In the genomic region with DNA sequence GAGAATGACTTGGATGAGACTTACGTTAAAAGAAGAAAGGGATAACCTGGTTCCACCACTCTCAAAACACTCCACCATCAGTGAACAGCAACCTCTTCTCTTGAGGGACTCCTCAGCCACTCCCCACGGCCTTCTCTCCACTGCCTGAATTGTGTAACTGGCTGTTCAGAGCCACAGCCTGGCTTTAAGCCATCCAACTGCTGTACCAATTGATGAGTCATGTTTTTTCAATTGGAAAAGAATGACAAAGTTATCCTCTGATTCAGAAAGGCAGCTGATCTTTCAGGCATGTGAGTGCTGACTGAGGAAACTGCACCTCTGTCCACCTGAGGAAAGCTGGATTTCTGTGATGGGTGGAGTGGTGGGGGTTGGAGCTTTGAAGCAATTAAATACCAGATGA, we compare ENCODE assay signal across 8 cellular contexts. TPM values are rescaled to one million over a fixed set of nuclear protein-coding genes. Genes with fewer than 3 reads are reported as not detected.
DNase-seq lines count a peak whose midpoint lies in the region; ATAC-seq and TF ChIP-seq lines count a peak whose summit lies in the region.
"Not testable (repeated sequence)": the region's sequence is repeated elsewhere in the genome, so short reads cannot be mapped to it uniquely, and the experiment has no call there.

No MANE protein-coding gene starts in this region.

- not testable (repeated sequence) for H3K4me3 ChIP-seq in RWPE2 (ENCODE audit: severe bottlenecking); epithelial cell of proximal tubule (ENCODE audit: low read depth, low read length); transverse colon

- H3K4me1 ChIP-seq in RWPE2 (ENCODE audit: insufficient read depth, poor library complexity, severe bottlenecking) (peaks cover 13% of the 10 kb centered on the region), transverse colon (peaks cover 6 to 53% (median 25%) of the 10 kb centered on the region in 4 donors)

- WGBS in transverse colon (ENCODE audit: low coverage in 1 of 2), 2 donors = 30% methylated on average over 2 of the region's 2 CpGs; no CpG with 5 or more reads in 1 of the 2 donors

- H3K27ac ChIP-seq in RWPE2 (ENCODE audit: poor library complexity, severe bottlenecking) (peak overlapping the region; percentile 63), transverse colon (peak overlapping the region; percentile 65 to 88 (median 74))

- ATAC-seq in RWPE2 (ENCODE audit: low read depth) = peak; percentile 66
- ATAC-seq in omental fat pad (ENCODE audit: low FRiP score) = peak; percentile 68

- not testable (repeated sequence) for H3K4me3 Mint-ChIP-seq in activated naive CD8-positive, alpha-beta T cell treated with anti-CD3 and anti-CD28 coated beads for 36 hours

- H3K27me3 Mint-ChIP-seq in activated naive CD8-positive, alpha-beta T cell treated with anti-CD3 and anti-CD28 coated beads for 36 hours = not testable (repeated sequence)

- in situ Hi-C loops in transverse colon (cut with MboI; ENCODE audit: low pct_ligation_motif_present in 1 of 4, low pct_unique_long_range_greater_than_20kb in 1 of 4, low sequenced_read_pairs in 3 of 4) = not testable (repeated sequence)

- DNase-seq in DMS 273 (lab: John Stamatoyannopoulos, UW; ENCODE audit: unreplicated experiment) (peak; percentile 55), LoVo (ENCODE audit: low spot score) (peak; percentile 75), RWPE2 (ENCODE audit: low spot score) (peak; percentile 82), epithelial cell of proximal tubule (ENCODE audit: low read depth) (peak; percentile 76), iris pigment epithelial cell (ENCODE audit: low read depth) (peak; percentile 88), omental fat pad (ENCODE audit: low spot score) (peak; percentile 40), transverse colon (peak; percentile 82)
- not testable (repeated sequence) for DNase-seq in activated naive CD8-positive, alpha-beta T cell treated with anti-CD3 and anti-CD28 coated beads for 36 hours

- peak overlapping the region; percentile 75 for H3K27ac Mint-ChIP-seq in activated naive CD8-positive, alpha-beta T cell treated with anti-CD3 and anti-CD28 coated beads for 36 hours

- peaks cover 22% of the 10 kb centered on the region for H3K4me1 Mint-ChIP-seq in activated naive CD8-positive, alpha-beta T cell treated with anti-CD3 and anti-CD28 coated beads for 36 hours

- not testable (repeated sequence) for H3K27me3 ChIP-seq in RWPE2 (ENCODE audit: insufficient read depth, poor library complexity, severe bottlenecking); transverse colon

- H3K36me3 ChIP-seq in RWPE2 (ENCODE audit: low read depth); transverse colon: not testable (repeated sequence)

- TF ChIP-seq EP300 in transverse colon (IDR thresholded peaks at IDR 0.05; ENCODE audit: low read depth) = not testable (repeated sequence)

- not testable (repeated sequence) for H3K9me3 ChIP-seq in RWPE2 (ENCODE audit: severe bottlenecking); transverse colon

- H3K36me3 Mint-ChIP-seq in activated naive CD8-positive, alpha-beta T cell treated with anti-CD3 and anti-CD28 coated beads for 36 hours = not testable (repeated sequence)

- intact Hi-C loops in transverse colon (cut with DNase I; ENCODE audit: low total_unique reads) = not testable (repeated sequence)

- TF ChIP-seq POLR2A in transverse colon (IDR thresholded peaks at IDR 0.05) = peak; percentile 14

- H3K9me3 Mint-ChIP-seq in activated naive CD8-positive, alpha-beta T cell treated with anti-CD3 and anti-CD28 coated beads for 36 hours = not testable (repeated sequence)

- TF ChIP-seq CTCF in RWPE2 (IDR thresholded peaks at IDR 0.05; ENCODE audit: poor library complexity, severe bottlenecking); epithelial cell of proximal tubule (conservative IDR thresholded peaks at IDR 0.05; ENCODE audit: low read depth, low read length); omental fat pad (IDR thresholded peaks at IDR 0.05); transverse colon (IDR thresholded peaks at IDR 0.05): not testable (repeated sequence)

RNA-seq across cellular contexts. Expression of a gene that starts 2.8 kb away (rescaled TPM):
- 10 to 100 TPM; 19.5 to 20.1 TPM for total RNA-seq in activated naive CD8-positive, alpha-beta T cell treated with anti-CD3 and anti-CD28 coated beads for 36 hours
- total RNA-seq in epithelial cell of proximal tubule (14.8 and 15.9 TPM in 2 replicates), omental fat pad (10 to 100 TPM; 44.0 to 68.9 (median 53.2) TPM), transverse colon (100 to 1,000 TPM in 1 of 4 donors, 10 to 100 TPM in 3; 43.6 to 111 (median 47.6) TPM)

RNA-seq across cellular contexts. Expression of a gene that starts 55.0 kb away (rescaled TPM):
- 10 to 100 TPM; 33.3 to 35.8 TPM for total RNA-seq in activated naive CD8-positive, alpha-beta T cell treated with anti-CD3 and anti-CD28 coated beads for 36 hours
- total RNA-seq in epithelial cell of proximal tubule = 29.4 and 39.8 TPM in 2 replicates
- 10 to 100 TPM; 13.4 to 52.5 (median 23.7) TPM for total RNA-seq in omental fat pad
- total RNA-seq in transverse colon = 100 to 1,000 TPM; 194 to 489 (median 294) TPM
